19 cellular contexts compared by ENCODE assay signal in the genomic region with DNA sequence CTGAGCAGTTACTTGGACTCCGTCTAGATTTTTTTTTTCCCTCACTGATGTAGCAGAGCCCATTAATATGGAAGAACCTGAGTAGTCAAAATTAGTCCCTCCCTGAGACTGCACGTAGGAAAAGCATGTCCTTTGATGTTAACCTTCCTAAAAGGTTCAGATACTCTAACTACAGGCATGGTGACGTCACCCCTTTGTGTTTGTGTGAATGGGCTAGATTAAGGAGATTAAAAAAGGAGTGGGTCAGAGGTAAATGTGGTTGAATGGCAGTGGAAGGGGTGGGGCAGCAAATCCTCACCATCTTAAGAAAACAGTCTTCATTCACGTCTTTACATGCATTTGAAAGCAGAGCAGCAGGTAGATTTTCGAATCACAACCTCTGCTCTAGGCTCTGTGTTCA.
DNase-seq lines count a peak whose midpoint lies in the region; ATAC-seq and TF ChIP-seq lines count a peak whose summit lies in the region.
"Had no signal": no experiment of that assay in that cellular context is flagged by ENCODE, and none has a peak within 500 bp of the region (broad histone marks: within the 10 kb centered on the region; RNA-seq: fewer than 3 reads in every experiment).

No MANE protein-coding gene starts in this region.

- H3K4me3 ChIP-seq in HAP-1 (no peak overlapping the region), endodermal cell (ENCODE audit: low read length) (peak overlapping the region; percentile 8), trophoblast cell (ENCODE audit: low read depth, low read length) (no peak overlapping the region), smooth muscle cell (no peak overlapping the region), brain microvascular endothelial cell (ENCODE audit: low read depth, low read length) (no peak overlapping the region)
- H3K4me3 ChIP-seq: SJCRH30 had no signal

- H3K4me3 Mint-ChIP-seq in endodermal cell: no peak overlapping the region
- no peak overlapping the region for H3K4me3 Mint-ChIP-seq in activated T-cell treated with anti-CD3 and anti-CD28 coated beads, Interleukin-2, amount 50 U/mL, for 4 hours
- H3K4me3 Mint-ChIP-seq: stimulated activated naive B cell treated with anti-CD40 and anti-IgM and Interleukin-4, amounts not matched to agents 10 μg/mL and 1 μg/mL and 100 μg/mL, for 72 hours; T-helper 1 cell treated with Interleukin-12 subunit alpha and Interleukin-12 subunit beta and Interleukin-4 antibody, amounts not matched to agents 30 μg/mL and 1 μg/mL, for 36 hours had no signal

- no peak overlapping the region for H2AFZ ChIP-seq in trophoblast cell (ENCODE audit: insufficient read depth, low read length, poor library complexity)
- H2AFZ ChIP-seq in smooth muscle cell (ENCODE audit: low read depth): no peak overlapping the region

- H3K4ac ChIP-seq in trophoblast cell (ENCODE audit: low read depth, low read length): no peak overlapping the region

- H3K9ac ChIP-seq in endodermal cell (ENCODE audit: extremely low read depth, low read length, poor library complexity, severe bottlenecking) (no peak overlapping the region), trophoblast cell (ENCODE audit: low read length) (no peak overlapping the region), smooth muscle cell (ENCODE audit: low read depth) (no peak overlapping the region)

- H4K91ac ChIP-seq in trophoblast cell (ENCODE audit: low read depth, low read length): no peak overlapping the region

- no peaks in the 10 kb centered on the region for H3K36me3 Mint-ChIP-seq in endodermal cell (ENCODE audit: low read depth)
- H3K36me3 Mint-ChIP-seq in activated T-cell treated with anti-CD3 and anti-CD28 coated beads, Interleukin-2, amount 50 U/mL, for 4 hours (ENCODE audit: insufficient read depth): no peaks in the 10 kb centered on the region
- H3K36me3 Mint-ChIP-seq: stimulated activated naive B cell treated with anti-CD40 and anti-IgM and Interleukin-4, amounts not matched to agents 10 μg/mL and 1 μg/mL and 100 μg/mL, for 72 hours had no signal

- no peak overlapping the region for H2AK5ac ChIP-seq in trophoblast cell (ENCODE audit: low read length)

- H3K18ac ChIP-seq in trophoblast cell (ENCODE audit: low read length): no peak overlapping the region

- DNase-seq in HAP-1 (ENCODE audit: low spot score in 2 of 2) (peak; percentile 57 to 60), NCI-H2227 (lab: John Stamatoyannopoulos, UW; ENCODE audit: unreplicated experiment) (peak; percentile 9), endodermal cell (peak; percentile 76), trophoblast cell (peak; percentile 7 to 53), smooth muscle cell (lab: John Stamatoyannopoulos, UW; ENCODE audit: unreplicated experiment) (no peak), brain microvascular endothelial cell (no peak)
- no peak for DNase-seq in activated T-cell treated with anti-CD3 and anti-CD28 coated beads, Interleukin-2, amount 50 U/mL, for 4 hours
- DNase-seq: activated CD4-positive, alpha-beta T cell treated with anti-CD3 and anti-CD28 coated beads, Interleukin-2, amount 50 U/mL, for 4 hours; activated naive CD4-positive, alpha-beta T cell treated with Interleukin-2 at 50 U/mL for 16 hours; anterior cingulate cortex; EL; glutamatergic neuron; IMR-90; NCI-H187; NCI-H510A; OCI-M1; SJCRH30; stimulated activated naive B cell treated with anti-CD40 and anti-IgM and Interleukin-4, amounts not matched to agents 10 μg/mL and 1 μg/mL and 100 μg/mL, for 72 hours had no signal

- no peak overlapping the region for H2BK12ac ChIP-seq in trophoblast cell (ENCODE audit: low read length)

- H3K14ac ChIP-seq in trophoblast cell (ENCODE audit: low read length): no peak overlapping the region

- H3K27me3 ChIP-seq in HAP-1 (ENCODE audit: low read depth): no peaks in the 10 kb centered on the region
- no peaks in the 10 kb centered on the region for H3K27me3 ChIP-seq in endodermal cell (ENCODE audit: control insufficient read depth, insufficient read depth, low read length, poor library complexity, severe bottlenecking)
- no peaks in the 10 kb centered on the region for H3K27me3 ChIP-seq in trophoblast cell (ENCODE audit: insufficient read depth, low read length)
- H3K27me3 ChIP-seq in smooth muscle cell (ENCODE audit: low read depth): no peaks in the 10 kb centered on the region
- no peaks in the 10 kb centered on the region for H3K27me3 ChIP-seq in brain microvascular endothelial cell (replicated peaks)
- H3K27me3 ChIP-seq: SJCRH30 had no signal

- H4K20me1 ChIP-seq in smooth muscle cell (ENCODE audit: low read depth): no peaks in the 10 kb centered on the region

- H3K79me2 ChIP-seq in trophoblast cell (ENCODE audit: control insufficient read depth, insufficient read depth, low read length, poor library complexity): no peaks in the 10 kb centered on the region
- H3K79me2 ChIP-seq in smooth muscle cell (ENCODE audit: low read depth): no peaks in the 10 kb centered on the region

- H3K4me1 ChIP-seq in HAP-1 (peaks cover 3% of the 10 kb centered on the region), endodermal cell (ENCODE audit: control insufficient read depth, insufficient read depth, low read length) (peaks cover 16% of the 10 kb centered on the region), trophoblast cell (ENCODE audit: control insufficient read depth in 1 of 2, insufficient read depth in 2 of 2, low read length in 2 of 2) (peaks cover 3 to 4% of the 10 kb centered on the region in 2 experiments), smooth muscle cell (ENCODE audit: low read depth) (peaks cover 15% of the 10 kb centered on the region)

- no peaks in the 10 kb centered on the region for H3F3A ChIP-seq in smooth muscle cell (ENCODE audit: low read depth)

- no peak overlapping the region for H4K8ac ChIP-seq in trophoblast cell (ENCODE audit: low read depth, low read length)

- H3K9me3 Mint-ChIP-seq in endodermal cell: no peaks in the 10 kb centered on the region
- H3K9me3 Mint-ChIP-seq in activated T-cell treated with anti-CD3 and anti-CD28 coated beads, Interleukin-2, amount 50 U/mL, for 4 hours: no peaks in the 10 kb centered on the region
- H3K9me3 Mint-ChIP-seq: stimulated activated naive B cell treated with anti-CD40 and anti-IgM and Interleukin-4, amounts not matched to agents 10 μg/mL and 1 μg/mL and 100 μg/mL, for 72 hours; T-helper 1 cell treated with Interleukin-12 subunit alpha and Interleukin-12 subunit beta and Interleukin-4 antibody, amounts not matched to agents 30 μg/mL and 1 μg/mL, for 36 hours had no signal

- H3K23ac ChIP-seq in trophoblast cell (ENCODE audit: low read length): no peak overlapping the region

- TF ChIP-seq CTCF in endodermal cell (conservative IDR thresholded peaks at IDR 0.05): no peak
- TF ChIP-seq CTCF in smooth muscle cell (IDR thresholded peaks at IDR 0.05; ENCODE audit: borderline replicate concordance, insufficient read depth, poor library complexity, severe bottlenecking): no peak
- TF ChIP-seq CTCF in brain microvascular endothelial cell (IDR thresholded peaks at IDR 0.05; ENCODE audit: low read depth, low read length, missing control alignments): no peak

- no peak for ATAC-seq in activated T-cell treated with anti-CD3 and anti-CD28 coated beads, Interleukin-2, amount 50 U/mL, for 4 hours

- H3K27me3 Mint-ChIP-seq in endodermal cell (ENCODE audit: insufficient read depth): peaks cover 16% of the 10 kb centered on the region
- H3K27me3 Mint-ChIP-seq in activated T-cell treated with anti-CD3 and anti-CD28 coated beads, Interleukin-2, amount 50 U/mL, for 4 hours (ENCODE audit: low read depth): no peaks in the 10 kb centered on the region
- H3K27me3 Mint-ChIP-seq: stimulated activated naive B cell treated with anti-CD40 and anti-IgM and Interleukin-4, amounts not matched to agents 10 μg/mL and 1 μg/mL and 100 μg/mL, for 72 hours had no signal

- in situ Hi-C loops in HAP-1 (cut with MboI; ENCODE audit: low sequenced_read_pairs) (no loop called here), brain microvascular endothelial cell (cut with HindIII; ENCODE audit: low pct_ligation_motif_present, low sequenced_read_pairs) (no loop called here)

- H3K9me3 ChIP-seq in HAP-1 (no peaks in the 10 kb centered on the region), endodermal cell (ENCODE audit: control insufficient read depth, low read length) (no peaks in the 10 kb centered on the region), trophoblast cell (ENCODE audit: insufficient read depth, low read depth, low read length) (no peaks in the 10 kb centered on the region), smooth muscle cell (replicated peaks; ENCODE audit: low read depth) (no peaks in the 10 kb centered on the region)
- H3K9me3 ChIP-seq: SJCRH30 had no signal

- H2BK120ac ChIP-seq in trophoblast cell (ENCODE audit: insufficient read depth, low read length, poor library complexity): no peak overlapping the region

- H3K4me2 ChIP-seq in trophoblast cell (ENCODE audit: low read length) (peak overlapping the region; percentile 46), smooth muscle cell (no peak overlapping the region)

- H3K4me1 Mint-ChIP-seq in endodermal cell: no peaks in the 10 kb centered on the region
- H3K4me1 Mint-ChIP-seq in activated T-cell treated with anti-CD3 and anti-CD28 coated beads, Interleukin-2, amount 50 U/mL, for 4 hours (ENCODE audit: low read depth): no peaks in the 10 kb centered on the region
- H3K4me1 Mint-ChIP-seq: stimulated activated naive B cell treated with anti-CD40 and anti-IgM and Interleukin-4, amounts not matched to agents 10 μg/mL and 1 μg/mL and 100 μg/mL, for 72 hours had no signal

- no peak overlapping the region for H2BK5ac ChIP-seq in trophoblast cell (ENCODE audit: low read depth, low read length, poor library complexity)

- H3K27ac Mint-ChIP-seq in endodermal cell: no peak overlapping the region
- H3K27ac Mint-ChIP-seq: stimulated activated naive B cell treated with anti-CD40 and anti-IgM and Interleukin-4, amounts not matched to agents 10 μg/mL and 1 μg/mL and 100 μg/mL, for 72 hours; T-helper 1 cell treated with Interleukin-12 subunit alpha and Interleukin-12 subunit beta and Interleukin-4 antibody, amounts not matched to agents 30 μg/mL and 1 μg/mL, for 36 hours had no signal

- H4K12ac ChIP-seq in trophoblast cell (ENCODE audit: low read depth, low read length): no peak overlapping the region

- H3K27ac ChIP-seq in endodermal cell (ENCODE audit: low read depth, low read length) (no peak overlapping the region), trophoblast cell (ENCODE audit: low read depth, low read length) (no peak overlapping the region), smooth muscle cell (ENCODE audit: low read depth) (no peak overlapping the region), brain microvascular endothelial cell (no peak overlapping the region)
- H3K27ac ChIP-seq: SJCRH30 had no signal

- peaks cover 1% of the 10 kb centered on the region for H3K79me1 ChIP-seq in trophoblast cell (ENCODE audit: low read length)

- H3K36me3 ChIP-seq in HAP-1 (replicated peaks) (no peaks in the 10 kb centered on the region), endodermal cell (ENCODE audit: control insufficient read depth, insufficient read depth, low read length) (no peaks in the 10 kb centered on the region), trophoblast cell (ENCODE audit: control insufficient read depth in 1 of 2, insufficient read depth in 2 of 2, low read length in 2 of 2) (no peaks in the 10 kb centered on the region), smooth muscle cell (ENCODE audit: low read depth) (no peaks in the 10 kb centered on the region), brain microvascular endothelial cell (replicated peaks) (no peaks in the 10 kb centered on the region)
- H3K36me3 ChIP-seq: SJCRH30 had no signal

- 23 to 40% methylated on average over 2 to 5 of the region's 5 CpGs for WGBS in endodermal cell (ENCODE audit: insufficient coverage in 1 of 2, insufficient read length in 1 of 2), 2 experiments
- no CpG with 5 or more reads among the region's 5 CpGs for WGBS in trophoblast cell (ENCODE audit: extremely low coverage, insufficient coverage, insufficient read length)
- WGBS in smooth muscle cell (ENCODE audit: low lambda C conversion rate): 14% methylated on average over 5 of the region's 5 CpGs

Comparison
In these comparisons a context has a peak if more than half of its experiments do, and no peak if none do; other contexts are left out.
1. DNase-seq: peak in HAP-1 (2 of 2), NCI-H2227 (single experiment), endodermal cell (single experiment) and trophoblast cell (2 of 2); none in smooth muscle cell (single experiment), activated T-cell treated with anti-CD3 and anti-CD28 coated beads, Interleukin-2, amount 50 U/mL, for 4 hours (single experiment) and brain microvascular endothelial cell (single experiment).